Comparison of ENCODE assay signal across 24 cellular contexts in the genomic region with DNA sequence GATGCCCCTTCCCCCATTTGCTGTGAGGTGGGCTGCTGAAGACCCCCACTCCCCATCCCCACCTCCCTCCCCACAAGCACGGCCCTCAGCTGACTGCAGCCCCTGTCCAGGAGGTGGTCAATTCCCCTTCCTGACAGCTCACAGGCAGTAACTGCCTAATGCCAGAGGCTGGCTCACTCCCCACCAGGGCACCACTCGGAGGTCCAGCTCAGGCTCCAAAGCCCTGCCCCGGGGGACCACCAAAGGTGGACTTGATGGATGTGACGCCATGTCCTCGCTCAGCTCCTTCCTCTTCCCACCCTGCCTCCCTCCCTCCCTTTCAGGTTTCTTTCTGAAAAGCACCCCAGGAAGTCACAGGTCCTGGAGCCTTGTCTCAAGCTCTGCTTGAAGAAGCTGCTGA.
DNase-seq lines count a peak whose midpoint lies in the region; ATAC-seq, FAIRE-seq and TF ChIP-seq lines count a peak whose summit lies in the region.
"Had no signal": no experiment of that assay in that cellular context is flagged by ENCODE, and none has a peak within 500 bp of the region (broad histone marks: within the 10 kb centered on the region; RNA-seq: fewer than 3 reads in every experiment).

No MANE protein-coding gene starts in this region.

- H3K4ac ChIP-seq in H1 (replicated peaks; ENCODE audit: insufficient read length, low read depth, low read length), result no peak overlapping the region

- H2AFZ ChIP-seq in OCI-LY1 (ENCODE audit: low read length) (no peak overlapping the region), H1 (ENCODE audit: low read length) (no peak overlapping the region), osteoblast (ENCODE audit: low read length) (no peak overlapping the region)
- H2AFZ ChIP-seq: GM23248 had no signal

- no peak overlapping the region for H3K14ac ChIP-seq in H1 (ENCODE audit: insufficient read length)

- CTCF ChIA-PET in H1 (lab: Charles Lee; ENCODE audit: partially characterized antibody), result interaction anchor here (0.8 to 1.3 kb wide), 3 partner anchors 12 to 120 kb away, joined by 3 read pairs; no protein-coding TSS in a partner anchor

- 82% methylated on average over 5 of the region's 5 CpGs; no CpG with 5 or more reads in 1 of the 2 experiments for whole genome bisulfite sequencing in H1 (ENCODE audit: extremely low coverage in 1 of 2, insufficient coverage in 1 of 2, insufficient read length in 1 of 2, insufficient replicate concordance in 2 of 2, low coverage in 1 of 2, low lambda C conversion rate in 2 of 2, missing lambda C conversion rate in 1 of 2), 2 experiments
- WGBS in gastroesophageal sphincter (ENCODE audit: low coverage in 1 of 2), 2 donors, result no CpG with 5 or more reads among the region's 5 CpGs

- no peak overlapping the region for H4K8ac ChIP-seq in H1 (ENCODE audit: extremely low read depth, insufficient read depth, low read length)

- ATAC-seq in gastroesophageal sphincter, result no peak
- no peak for ATAC-seq in HG02981 (IDR thresholded peaks at IDR 0.05; ENCODE audit: unreplicated experiment)
- no peak for ATAC-seq in activated CD4-positive, CD25-positive, alpha-beta regulatory T cell treated with anti-CD3 and anti-CD28 coated beads, Interleukin-2, amount 50 U/mL, for 24 hours
- ATAC-seq: CD8-positive, alpha-beta T cell; GM12878; HCT116 had no signal

- TF ChIP-seq CTCF in DOHH2 (IDR thresholded peaks at IDR 0.05; ENCODE audit: low read depth, low read length, poor library complexity, severe bottlenecking) (no peak), OCI-LY1 (IDR thresholded peaks at IDR 0.05; ENCODE audit: low read length) (no peak), H1 (IDR thresholded peaks at IDR 0.05; ENCODE audit: control extremely low read depth in 1 of 3, insufficient read depth in 1 of 3, low read depth in 1 of 3, low read length in 3 of 3) (no peak), osteoblast (IDR thresholded peaks at IDR 0.05; ENCODE audit: extremely low read depth, low read depth, low read length) (no peak), gastroesophageal sphincter (IDR thresholded peaks at IDR 0.05) (no peak)

- H3K79me2 ChIP-seq in DOHH2 (ENCODE audit: control insufficient read depth, low read length) (peaks cover 83% of the 10 kb centered on the region), OCI-LY1 (ENCODE audit: insufficient read depth, low read length) (no peaks in the 10 kb centered on the region), H1 (ENCODE audit: control insufficient read depth in 1 of 2, insufficient read depth in 2 of 2, low read length in 2 of 2) (no peaks in the 10 kb centered on the region), osteoblast (ENCODE audit: insufficient read depth, low read length) (no peaks in the 10 kb centered on the region)

- H3K9me3 ChIP-seq in DOHH2 (ENCODE audit: control insufficient read depth, insufficient read depth, low read length) (no peaks in the 10 kb centered on the region), OCI-LY1 (ENCODE audit: low read length) (no peaks in the 10 kb centered on the region), H1 (ENCODE audit: insufficient read depth in 2 of 2, low read depth in 1 of 2, low read length in 1 of 2) (no peaks in the 10 kb centered on the region), osteoblast (ENCODE audit: low read depth, low read length) (no peaks in the 10 kb centered on the region), gastroesophageal sphincter (no peaks in the 10 kb centered on the region)
- H3K9me3 ChIP-seq: BLaER1, Caco-2 had no signal

- H2BK5ac ChIP-seq in H1 (ENCODE audit: low read depth, low read length), result no peak overlapping the region

- no peaks in the 10 kb centered on the region for H3K27me3 ChIP-seq in DOHH2 (ENCODE audit: control insufficient read depth, low read length)
- no peaks in the 10 kb centered on the region for H3K27me3 ChIP-seq in OCI-LY1 (ENCODE audit: insufficient read depth, low read length)
- no peaks in the 10 kb centered on the region for H3K27me3 ChIP-seq in H1 (replicated peaks in 1 of 4; ENCODE audit: control insufficient read depth in 3 of 4, extremely low read depth in 1 of 4, insufficient read depth in 3 of 4, low read length in 3 of 4)
- H3K27me3 ChIP-seq in osteoblast (ENCODE audit: insufficient read depth, low read length), result peaks cover 22% of the 10 kb centered on the region
- H3K27me3 ChIP-seq in gastroesophageal sphincter, result peaks cover 33% of the 10 kb centered on the region
- H3K27me3 ChIP-seq: BLaER1 had no signal

- no peak for FAIRE-seq in H1 (lab: Jason Lieb, UNC)
- FAIRE-seq: A204.1, GM12878, GM19239 had no signal

- H3K23ac ChIP-seq in H1 (ENCODE audit: insufficient read length), result no peak overlapping the region

- H3K36me3 ChIP-seq in DOHH2 (ENCODE audit: control insufficient read depth, low read length), result peaks cover 52% of the 10 kb centered on the region
- no peaks in the 10 kb centered on the region for H3K36me3 ChIP-seq in OCI-LY1 (ENCODE audit: insufficient read depth, low read length)
- H3K36me3 ChIP-seq in H1 (ENCODE audit: control insufficient read depth in 2 of 4, insufficient read depth in 4 of 4, low read length in 3 of 4), result no peaks in the 10 kb centered on the region
- no peaks in the 10 kb centered on the region for H3K36me3 ChIP-seq in osteoblast (ENCODE audit: insufficient read depth, low read length)
- no peaks in the 10 kb centered on the region for H3K36me3 ChIP-seq in gastroesophageal sphincter
- H3K36me3 ChIP-seq: BLaER1 had no signal

- no peak overlapping the region for H2BK120ac ChIP-seq in H1 (replicated peaks; ENCODE audit: low read depth, low read length)

- H3K9me2 ChIP-seq in DOHH2 (replicated peaks; ENCODE audit: control insufficient read depth, low read length) (no peaks in the 10 kb centered on the region), OCI-LY1 (ENCODE audit: low read depth, low read length) (no peaks in the 10 kb centered on the region)

- H3K18ac ChIP-seq in H1 (ENCODE audit: extremely low read depth, low read length), result no peak overlapping the region

- H4K91ac ChIP-seq in H1 (replicated peaks; ENCODE audit: insufficient read length, low read length), result peak overlapping the region; percentile 41

- no peak overlapping the region for H2AK5ac ChIP-seq in H1 (ENCODE audit: low read depth, low read length)

- POLR2A ChIA-PET in H1 (lab: Charles Lee; ENCODE audit: partially characterized antibody), result interaction anchor here (0.8 kb wide), 1 partner anchor 75 kb away, joined by 3 read pairs; no protein-coding TSS in a partner anchor

- H3K4me1 ChIP-seq in DOHH2 (ENCODE audit: control insufficient read depth, low read length) (peaks cover 100% of the 10 kb centered on the region), OCI-LY1 (ENCODE audit: insufficient read depth, low read length, severe bottlenecking) (peaks cover 99% of the 10 kb centered on the region), H1 (replicated peaks in 1 of 4; ENCODE audit: control insufficient read depth in 3 of 4, insufficient read depth in 4 of 4, low read length in 3 of 4) (peaks cover 0 to 8% (median 4%) of the 10 kb centered on the region in 4 experiments; a peak in 4 of 7 replicates), osteoblast (ENCODE audit: insufficient read depth, low read length) (no peaks in the 10 kb centered on the region), gastroesophageal sphincter (no peaks in the 10 kb centered on the region)
- H3K4me1 ChIP-seq: Caco-2 had no signal

- H3K23me2 ChIP-seq in H1 (ENCODE audit: low read depth, low read length), result no peaks in the 10 kb centered on the region

- H3K79me1 ChIP-seq in H1 (ENCODE audit: low read depth, low read length), result peaks cover 3% of the 10 kb centered on the region; the same call in 1 of the 2 replicates

- no peak overlapping the region for H4K5ac ChIP-seq in H1 (ENCODE audit: insufficient read length, low read depth, low read length)

- TF ChIP-seq POLR2A in H1 (IDR thresholded peaks at IDR 0.05; ENCODE audit: control extremely low read depth in 1 of 2, low read depth in 2 of 2, low read length in 2 of 2) (no peak), gastroesophageal sphincter (IDR thresholded peaks at IDR 0.05) (no peak)

- peaks cover 27% of the 10 kb centered on the region for H3F3A ChIP-seq in DOHH2 (ENCODE audit: control insufficient read depth, insufficient read depth)
- 0 out of 2 replicates have a peak, but pooled peaks cover 3% of the 10 kb centered on the region for H3F3A ChIP-seq in OCI-LY1 (ENCODE audit: insufficient read depth, low read length)

- H4K20me1 ChIP-seq in DOHH2 (ENCODE audit: control insufficient read depth, insufficient read depth, low read depth, low read length) (no peaks in the 10 kb centered on the region), OCI-LY1 (ENCODE audit: insufficient read depth, low read length) (no peaks in the 10 kb centered on the region), H1 (replicated peaks in 1 of 2; ENCODE audit: control insufficient read depth in 1 of 2, insufficient read depth in 2 of 2, low read length in 2 of 2) (no peaks in the 10 kb centered on the region), osteoblast (ENCODE audit: insufficient read depth, low read length) (no peaks in the 10 kb centered on the region)
- H4K20me1 ChIP-seq: BLaER1 had no signal

- H3K4me3 ChIP-seq in DOHH2 (ENCODE audit: low read length) (peak overlapping the region; percentile 67), OCI-LY1 (ENCODE audit: low read depth, low read length, poor library complexity, severe bottlenecking) (peak overlapping the region; percentile 66), H1 (ENCODE audit: extremely low read depth in 1 of 4, insufficient read depth in 2 of 4, low read depth in 3 of 4, low read length in 4 of 4) (no peak overlapping the region), osteoblast (ENCODE audit: insufficient read depth, low read length) (no peak overlapping the region), gastroesophageal sphincter (no peak overlapping the region)
- H3K4me3 ChIP-seq: BLaER1, GM12878, GM23248 had no signal

- H2BK15ac ChIP-seq in H1 (ENCODE audit: low read length), result no peak overlapping the region

- DNase-seq in H1 (ENCODE audit: low read depth in 1 of 2, low spot score in 2 of 2) (no peak), osteoblast (ENCODE audit: insufficient read length, low spot score, missing footprints) (peak; percentile 37), retina (no peak)
- DNase-seq: Caco-2; CD4-positive, CD25-positive, alpha-beta regulatory T cell; CD8-positive, alpha-beta T cell; DMS153; DND-41; EL; GDM1; GM23248; H9 had no signal

- no peak overlapping the region for H3K56ac ChIP-seq in H1 (replicated peaks; ENCODE audit: insufficient read length, low read depth, low read length)

- TF ChIP-seq EP300 in H1 (IDR thresholded peaks at IDR 0.05; ENCODE audit: borderline replicate concordance in 1 of 2, low read depth in 2 of 2, low read length in 2 of 2), result no peak
- TF ChIP-seq EP300 in gastroesophageal sphincter (IDR thresholded peaks at IDR 0.05), result no peak

- H3K9ac ChIP-seq in OCI-LY1 (ENCODE audit: low read length), result peak overlapping the region; percentile 91
- H3K9ac ChIP-seq in H1 (replicated peaks in 1 of 4; ENCODE audit: extremely low read depth in 1 of 4, low read depth in 3 of 4, low read length in 3 of 4), result no peak overlapping the region
- H3K9ac ChIP-seq: BLaER1, GM23248 had no signal

- peak overlapping the region; percentile 100 for H3K27ac ChIP-seq in DOHH2 (ENCODE audit: low read depth, low read length)
- H3K27ac ChIP-seq in OCI-LY1 (ENCODE audit: low read depth, low read length, poor library complexity, severe bottlenecking), result peak overlapping the region; percentile 100
- no peak overlapping the region for H3K27ac ChIP-seq in H1 (ENCODE audit: low read depth, low read length)
- no peak overlapping the region for H3K27ac ChIP-seq in osteoblast (ENCODE audit: low read depth, low read length)
- no peak overlapping the region for H3K27ac ChIP-seq in gastroesophageal sphincter
- H3K27ac ChIP-seq: 22Rv1, BLaER1, C4-2B, GM23248 had no signal

- H2BK20ac ChIP-seq in H1 (ENCODE audit: low read length), result 0 out of 2 replicates have a peak overlapping the region, but pooled peaks have one; percentile 80

- TF ChIP-seq RAD21 in H1 (IDR thresholded peaks at IDR 0.05 in 1 of 2, conservative IDR thresholded peaks at IDR 0.05 in 1 of 2; ENCODE audit: low read depth in 2 of 2, low read length in 2 of 2), result no peak

- H3K4me2 ChIP-seq in DOHH2 (ENCODE audit: low read length), result peak overlapping the region; percentile 78
- H3K4me2 ChIP-seq in OCI-LY1 (ENCODE audit: low read length), result peak overlapping the region; percentile 88
- no peak overlapping the region for H3K4me2 ChIP-seq in H1 (ENCODE audit: insufficient read depth in 1 of 2, low read depth in 2 of 2, low read length in 2 of 2)
- H3K4me2 ChIP-seq in osteoblast (ENCODE audit: insufficient read depth, low read length), result no peak overlapping the region

- H2BK12ac ChIP-seq in H1 (ENCODE audit: low read depth, low read length), result no peak overlapping the region

Comparison
In these comparisons a context has a peak if more than half of its experiments do, and no peak if none do; other contexts are left out.
1. H3K27ac ChIP-seq: peak in DOHH2 (single experiment) and OCI-LY1 (single experiment); none in H1 (single experiment), osteoblast (single experiment) and gastroesophageal sphincter (0 of 4).
2. H3K4me2 ChIP-seq: peak in DOHH2 (single experiment) and OCI-LY1 (single experiment); none in H1 (0 of 2) and osteoblast (single experiment).
3. H3K4me3 ChIP-seq: peak in DOHH2 (single experiment) and OCI-LY1 (single experiment); none in H1 (0 of 4), osteoblast (single experiment) and gastroesophageal sphincter (0 of 2).